Comparison of ENCODE assay signal across 9 cellular contexts in genomic region chr17:63888940-63889848, GRCh38. TPM values are rescaled to one million over a fixed set of nuclear protein-coding genes. Genes with fewer than 3 reads are reported as not detected.
DNase-seq lines count a peak whose midpoint lies in the region; ATAC-seq and TF ChIP-seq lines count a peak whose summit lies in the region.
"Not testable (repeated sequence)": the region's sequence is repeated elsewhere in the genome, so short reads cannot be mapped to it uniquely, and the experiment has no call there.
"Had no signal": no experiment of that assay in that cellular context is flagged by ENCODE, and none has a peak within 500 bp of the region (broad histone marks: within the 10 kb centered on the region; RNA-seq: fewer than 3 reads in every experiment).

No MANE protein-coding gene starts in this region.

- H3K4me1 Mint-ChIP-seq in activated naive CD8-positive, alpha-beta T cell (ENCODE audit: low read depth) = not testable (repeated sequence)

- not testable (repeated sequence) for H3K4me3 ChIP-seq in RWPE2 (ENCODE audit: severe bottlenecking); esophagus muscularis mucosa

- not testable (repeated sequence) for H3K9me3 Mint-ChIP-seq in activated naive CD8-positive, alpha-beta T cell (ENCODE audit: low read depth)

- H3K4me1 ChIP-seq in RWPE2 (ENCODE audit: insufficient read depth, poor library complexity, severe bottlenecking); esophagus muscularis mucosa: not testable (repeated sequence)

- not testable (repeated sequence) for TF ChIP-seq EP300 in esophagus muscularis mucosa (IDR thresholded peaks at IDR 0.05)

- peak; percentile 69; the same call in 2 of the 3 replicates for ATAC-seq in RWPE2 (ENCODE audit: low read depth)
- ATAC-seq in left lobe of liver = peak; percentile 82
- ATAC-seq in sciatic nerve = peak; percentile 85

- H3K9me3 ChIP-seq in RWPE2 (ENCODE audit: severe bottlenecking); esophagus muscularis mucosa: not testable (repeated sequence)

- H3K4me3 Mint-ChIP-seq in activated naive CD8-positive, alpha-beta T cell = peak overlapping the region; percentile 23

- H3K36me3 ChIP-seq in RWPE2 (ENCODE audit: low read depth); esophagus muscularis mucosa: not testable (repeated sequence)

- H3K27ac Mint-ChIP-seq in activated naive CD8-positive, alpha-beta T cell = not testable (repeated sequence)

- peak; percentile 38 for TF ChIP-seq CTCF in AG09319 (IDR thresholded peaks at IDR 0.05; ENCODE audit: low read depth, low read length)
- peak; percentile 62 for TF ChIP-seq CTCF in GM12872 (IDR thresholded peaks at IDR 0.05; ENCODE audit: insufficient read depth, low read depth, low read length)
- peak; percentile 65 for TF ChIP-seq CTCF in RWPE2 (IDR thresholded peaks at IDR 0.05; ENCODE audit: poor library complexity, severe bottlenecking)
- peak; percentile 40 to 46 (median 41) for TF ChIP-seq CTCF in esophagus muscularis mucosa (IDR thresholded peaks at IDR 0.05)

- WGBS in esophagus muscularis mucosa = 31% methylated on average over 13 of the region's 13 CpGs

- DNase-seq in AG09319 (ENCODE audit: extremely low read depth, low read depth); RWPE2 (ENCODE audit: low spot score); esophagus muscularis mucosa (ENCODE audit: extremely low spot score); left lobe of liver (ENCODE audit: low spot score); sciatic nerve (ENCODE audit: low spot score): not testable (repeated sequence)
- peak in 2 of 3 experiments; percentile 19 to 61 for DNase-seq in NCI-H1417 (lab: John Stamatoyannopoulos, UW)

- intact Hi-C loops in esophagus muscularis mucosa (cut with DNase I); sciatic nerve (cut with DNase I): not testable (repeated sequence)

- H3K27me3 Mint-ChIP-seq in activated naive CD8-positive, alpha-beta T cell = not testable (repeated sequence)

- H3K27me3 ChIP-seq in RWPE2 (ENCODE audit: insufficient read depth, poor library complexity, severe bottlenecking); esophagus muscularis mucosa: not testable (repeated sequence)

- TF ChIP-seq POLR2A in esophagus muscularis mucosa (IDR thresholded peaks at IDR 0.05; ENCODE audit: low read depth) = not testable (repeated sequence)

- not testable (repeated sequence) for H3K27ac ChIP-seq in RWPE2 (ENCODE audit: poor library complexity, severe bottlenecking); esophagus muscularis mucosa (replicated peaks in 1 of 4)

- not testable (repeated sequence) for H3K36me3 Mint-ChIP-seq in activated naive CD8-positive, alpha-beta T cell

RNA-seq across cellular contexts. Expression of gene CSH1, which starts 7.2 kb away (rescaled TPM):
- total RNA-seq in esophagus muscularis mucosa = not detected
- not detected for total RNA-seq in left lobe of liver
- not detected for total RNA-seq in sciatic nerve
- total RNA-seq: Calu3 had no signal

RNA-seq across cellular contexts. Expression of gene GH2, which starts 7.5 kb away (rescaled TPM):
- not detected for total RNA-seq in esophagus muscularis mucosa
- not detected for total RNA-seq in left lobe of liver
- total RNA-seq in sciatic nerve = not detected
- total RNA-seq: Calu3 had no signal

RNA-seq across cellular contexts. Expression of gene CSH2, which starts 15.7 kb away (rescaled TPM):
- total RNA-seq in esophagus muscularis mucosa = not detected
- not detected for total RNA-seq in left lobe of liver
- not detected for total RNA-seq in sciatic nerve
- total RNA-seq: Calu3 had no signal

RNA-seq across cellular contexts. Expression of gene CSHL1, which starts 21.9 kb away (rescaled TPM):
- total RNA-seq in esophagus muscularis mucosa (not detected), left lobe of liver (not detected), sciatic nerve (not detected)
- total RNA-seq: Calu3 had no signal

RNA-seq across cellular contexts. Expression of gene GH1, which starts 29.4 kb away (rescaled TPM):
- total RNA-seq in esophagus muscularis mucosa (not detected), left lobe of liver (not detected), sciatic nerve (not detected)
- total RNA-seq: Calu3 had no signal
